In genomic region chr13:54394908-54395307, GRCh38 we compare ENCODE assay signal across 29 cellular contexts.
"Had no signal": no experiment of that assay in that cellular context is flagged by ENCODE, and none has a peak within 500 bp of the region (broad histone marks: within the 10 kb centered on the region; RNA-seq: fewer than 3 reads in every experiment).

No MANE protein-coding gene starts in this region.

- H3K4me1 ChIP-seq: pancreas, prostate gland, right lobe of liver, sigmoid colon, spleen, stomach, thyroid gland, tibial nerve, upper lobe of left lung, uterus had no signal

- FAIRE-seq: pancreas had no signal

- H3K9me3 ChIP-seq: neutrophil, pancreas, prostate gland, right lobe of liver, sigmoid colon, stomach, thoracic aorta, thyroid gland, tibial nerve, upper lobe of left lung, uterus had no signal

- H3K27ac ChIP-seq: neutrophil, pancreas, prostate gland, right lobe of liver, sigmoid colon, spleen, stomach, thoracic aorta, thyroid gland, tibial nerve, upper lobe of left lung, uterus had no signal

- H3K27me3 ChIP-seq: neutrophil, pancreas, right lobe of liver, sigmoid colon, spleen, stomach, thyroid gland, tibial nerve, upper lobe of left lung, uterus had no signal

- H3K4me2 ChIP-seq: smooth muscle cell had no signal

- ATAC-seq: naive thymus-derived CD8-positive, alpha-beta T cell; natural killer cell treated with Interleukin-12 subunit alpha and Interleukin-12 subunit beta and Interleukin-15 and Interleukin-18, amount 100 ng/mL, for 72 hours; pancreas; right cardiac atrium; right lobe of liver; stimulated activated memory B cell treated with anti-CD40 and anti-IgM and Interleukin-4, amounts not matched to agents 10 μg/mL and 1 μg/mL and 100 μg/mL, for 72 hours; stimulated activated naive CD8-positive, alpha-beta T cell treated with anti-CD3 and anti-CD28 coated beads, Interleukin-15, Interleukin-2, amounts not matched to agents 100 U/mL and 50 U/mL, for 24 hours had no signal

- H3K4me3 ChIP-seq: pancreas, prostate gland, right lobe of liver, sigmoid colon, smooth muscle cell, spleen, stomach, thoracic aorta, thyroid gland, tibial nerve, upper lobe of left lung, uterus had no signal

- H3K36me3 ChIP-seq: neutrophil, pancreas, prostate gland, right lobe of liver, sigmoid colon, spleen, stomach, thoracic aorta, thyroid gland, tibial nerve, upper lobe of left lung, uterus had no signal

- DNase-seq: naive B cell; naive thymus-derived CD8-positive, alpha-beta T cell; nephron progenitor cell; nucleus accumbens; pancreas; retina; right cardiac atrium; right lobe of liver; sigmoid colon; spleen; stimulated activated CD4-positive, alpha-beta T cell treated with anti-CD3 and anti-CD28 coated beads, Interleukin-12 subunit alpha, Interleukin-12 subunit beta, amount 100 ng/mL, for 4 hours; stimulated activated CD4-positive, alpha-beta T cell treated with anti-CD3 and anti-CD28 coated beads, Interleukin-1b, Interleukin-23, amount 100 ng/mL, for 48 hours; stimulated activated CD4-positive, alpha-beta T cell treated with anti-CD3 and anti-CD28 coated beads, Interleukin-4, amount 100 ng/mL, for 1 hour; stimulated activated CD4-positive, alpha-beta T cell treated with anti-CD3 and anti-CD28 coated beads, Interleukin-4, amount 100 ng/mL, for 4 hours; stimulated activated CD8-positive, alpha-beta memory T cell treated with anti-CD3 and anti-CD28 coated beads, Interleukin-4, amount 100 ng/mL, for 48 hours; stimulated activated naive CD4-positive, alpha-beta T cell; stimulated activated naive CD8-positive, alpha-beta T cell treated with anti-CD3 and anti-CD28 coated beads, Interleukin-15, Interleukin-2, amounts not matched to agents 100 U/mL and 50 U/mL, for 24 hours; stomach; thyroid gland; trophoblast cell; upper lobe of left lung; uterus had no signal
